11 cellular contexts compared by ENCODE assay signal in genomic region chr1:25971044-25971881, GRCh38. TPM values are rescaled to one million over a fixed set of nuclear protein-coding genes. Genes with fewer than 3 reads are reported as not detected.
DNase-seq lines count a peak whose midpoint lies in the region; ATAC-seq and TF ChIP-seq lines count a peak whose summit lies in the region.
"Had no signal": no experiment of that assay in that cellular context is flagged by ENCODE, and none has a peak within 500 bp of the region (broad histone marks: within the 10 kb centered on the region; RNA-seq: fewer than 3 reads in every experiment).

No MANE protein-coding gene starts in this region.

- H3K4me1 ChIP-seq in IMR-90 (ENCODE audit: control insufficient read depth, insufficient read depth, low read length) = no peaks in the 10 kb centered on the region
- no peaks in the 10 kb centered on the region for H3K4me1 ChIP-seq in thyroid gland

- H3K4me3 ChIP-seq in IMR-90 (ENCODE audit: insufficient read depth, low read depth, low read length) = no peak overlapping the region
- no peak overlapping the region for H3K4me3 ChIP-seq in thyroid gland (replicated peaks in 1 of 3)
- H3K4me3 ChIP-seq: GM23248, ovary had no signal

- H2AK5ac ChIP-seq in IMR-90 (ENCODE audit: low read depth, low read length) = no peak overlapping the region

- H3K27ac Mint-ChIP-seq in activated CD4-positive, alpha-beta memory T cell treated with anti-CD3 and anti-CD28 coated beads for 36 hours = peak overlapping the region; percentile 90
- H3K27ac Mint-ChIP-seq in memory B cell = peak overlapping the region; percentile 51
- no peak overlapping the region for H3K27ac Mint-ChIP-seq in MCF 10A (ENCODE audit: low read depth, unreplicated experiment)

- H2BK120ac ChIP-seq in IMR-90 (ENCODE audit: low read depth, low read length) = no peak overlapping the region

- H4K20me1 ChIP-seq in IMR-90 (ENCODE audit: insufficient read depth, low read length) = no peaks in the 10 kb centered on the region

- H3K9me3 Mint-ChIP-seq in activated CD4-positive, alpha-beta memory T cell treated with anti-CD3 and anti-CD28 coated beads for 36 hours = no peaks in the 10 kb centered on the region
- H3K9me3 Mint-ChIP-seq in memory B cell (no peaks in the 10 kb centered on the region), MCF 10A (ENCODE audit: unreplicated experiment) (no peaks in the 10 kb centered on the region)

- dilution Hi-C loops in IMR-90 (cut with HindIII; ENCODE audit: low sequenced_read_pairs, unreplicated experiment) = no loop called here

- H3K27ac ChIP-seq in IMR-90 (ENCODE audit: insufficient read depth, low read length) = no peak overlapping the region
- no peak overlapping the region for H3K27ac ChIP-seq in thyroid gland
- H3K27ac ChIP-seq: GM23248, ovary had no signal

- H3K36me3 ChIP-seq in IMR-90 (ENCODE audit: control insufficient read depth, insufficient read depth, low read length) (peaks cover 32% of the 10 kb centered on the region), thyroid gland (peaks cover 29 to 46% of the 10 kb centered on the region in 2 donors)
- H3K36me3 ChIP-seq: ovary had no signal

- no peaks in the 10 kb centered on the region for H3K9me3 ChIP-seq in IMR-90 (ENCODE audit: control insufficient read depth, insufficient read depth, low read length)
- no peaks in the 10 kb centered on the region for H3K9me3 ChIP-seq in thyroid gland
- H3K9me3 ChIP-seq: ovary had no signal

- peaks cover 25% of the 10 kb centered on the region for H3K36me3 Mint-ChIP-seq in activated CD4-positive, alpha-beta memory T cell treated with anti-CD3 and anti-CD28 coated beads for 36 hours
- peaks cover 36% of the 10 kb centered on the region for H3K36me3 Mint-ChIP-seq in memory B cell
- peaks cover 61% of the 10 kb centered on the region for H3K36me3 Mint-ChIP-seq in MCF 10A (ENCODE audit: insufficient read depth, unreplicated experiment)

- CTCF ChIA-PET in IMR-90 (lab: Yijun Ruan, JAX) = interaction anchor here (0.6 kb wide), 1 partner anchor 147 kb away, joined by 6 read pairs; no protein-coding TSS in a partner anchor
- CTCF ChIA-PET in activated CD4-positive, alpha-beta memory T cell treated with anti-CD3 and anti-CD28 coated beads for 36 hours (lab: Charles Lee) = interaction anchor here (0.8 to 1.3 kb wide), 3 partner anchors 65 to 422 kb away, joined by 3 to 8 read pairs (median 3); no protein-coding TSS in a partner anchor
- CTCF ChIA-PET in MCF 10A (lab: Yijun Ruan, JAX) = interaction anchor here (0.6 to 1.1 kb wide), 3 partner anchors 58 to 176 kb away, joined by 3 to 4 read pairs (median 3); no protein-coding TSS in a partner anchor

- peak overlapping the region; percentile 4 for H3K4me3 Mint-ChIP-seq in activated CD4-positive, alpha-beta memory T cell treated with anti-CD3 and anti-CD28 coated beads for 36 hours
- H3K4me3 Mint-ChIP-seq in memory B cell (peak overlapping the region; percentile 27), MCF 10A (ENCODE audit: unreplicated experiment) (no peak overlapping the region)

- no peak overlapping the region for H4K91ac ChIP-seq in IMR-90 (ENCODE audit: insufficient read depth, low read depth, low read length)

- TF ChIP-seq RAD21 in IMR-90 (IDR thresholded peaks at IDR 0.05; ENCODE audit: low read length) = no peak

- no peak overlapping the region for H2AK9ac ChIP-seq in IMR-90 (replicated peaks; ENCODE audit: low read depth, low read length, poor library complexity)

- H2BK15ac ChIP-seq in IMR-90 (ENCODE audit: low read depth, low read length) = no peak overlapping the region

- 0 out of 2 replicates have a peak, but pooled peaks cover 2% of the 10 kb centered on the region for H3K9me1 ChIP-seq in IMR-90 (ENCODE audit: insufficient read depth, low read length)

- no peak overlapping the region for H3K56ac ChIP-seq in IMR-90 (ENCODE audit: extremely low read depth, insufficient read depth, low read length)

- DNase-seq in GM10266 (ENCODE audit: extremely low spot score) (peak; percentile 34), IMR-90 (peak; percentile 6), memory B cell (ENCODE audit: low spot score in 2 of 2) (peak in 1 of 2 donors; percentile 21), thyroid gland (no peak), NCI-H2196 treated with DMSO at 0.1 percent for 48 hours (lab: John Stamatoyannopoulos, UW; ENCODE audit: unreplicated experiment) (no peak), MCF 10A (ENCODE audit: unreplicated experiment) (no peak)
- peak; percentile 29 for DNase-seq in activated CD4-positive, alpha-beta memory T cell treated with anti-CD3 and anti-CD28 coated beads for 36 hours
- DNase-seq: GM23248, ovary, SHP77 had no signal

- no peak overlapping the region for H2BK5ac ChIP-seq in IMR-90 (ENCODE audit: low read depth, low read length, poor library complexity, severe bottlenecking)

- TF ChIP-seq POLR2A in IMR-90 (IDR thresholded peaks at IDR 0.05; ENCODE audit: low read depth, low read length) (no peak), thyroid gland (IDR thresholded peaks at IDR 0.05) (no peak)

- H3K79me1 ChIP-seq in IMR-90 (ENCODE audit: low read depth in 1 of 2, low read length in 2 of 2) = no peaks in the 10 kb centered on the region

- no peak overlapping the region for H2AFZ ChIP-seq in IMR-90 (replicated peaks; ENCODE audit: low read length, poor library complexity)
- H2AFZ ChIP-seq: GM23248 had no signal

- no peak for TF ChIP-seq CTCF in GM10266 (IDR thresholded peaks at IDR 0.05; ENCODE audit: control insufficient read depth, insufficient read depth, low read depth, missing control alignments)
- TF ChIP-seq CTCF in IMR-90 (conservative IDR thresholded peaks at IDR 0.05; ENCODE audit: low read depth, low read length) = no peak
- TF ChIP-seq CTCF in thyroid gland (IDR thresholded peaks at IDR 0.05) = no peak
- TF ChIP-seq CTCF in MCF 10A (IDR thresholded peaks at IDR 0.05; ENCODE audit: unreplicated experiment) = no peak

- intact Hi-C loops in IMR-90 (cut with micrococcal nuclease) = no loop called here
- intact Hi-C loops in activated CD4-positive, alpha-beta memory T cell treated with anti-CD3 and anti-CD28 coated beads for 36 hours (cut with micrococcal nuclease) = loop anchor here (1.0 kb wide), 1 partner anchor 27 kb away; the partner anchor contains the start of gene PAFAH2
- intact Hi-C loops in thyroid gland (cut with DNase I) = no loop called here
- intact Hi-C loops in MCF 10A (cut with micrococcal nuclease) = no loop called here

- ATAC-seq in IMR-90 (ENCODE audit: low read depth) (no peak), memory B cell (ENCODE audit: low read depth) (peak; percentile 91), HG02981 (IDR thresholded peaks at IDR 0.05; ENCODE audit: unreplicated experiment) (no peak)

- BruUV-seq in IMR-90 (replicated peaks; lab: Mats Ljungman, UMichigan) (no TSS peak), MCF 10A (replicated peaks; lab: Mats Ljungman, UMichigan) (no TSS peak)

- H2BK20ac ChIP-seq in IMR-90 (ENCODE audit: low read depth, low read length) = no peak overlapping the region

- POLR2A ChIA-PET in IMR-90 (lab: Charles Lee; ENCODE audit: unreplicated experiment) (no interaction called here), MCF 10A (lab: Yijun Ruan, JAX) (interaction anchor here (0.7 kb wide), 1 partner anchor 47 kb away, joined by 3 read pairs; no protein-coding TSS in a partner anchor)
- POLR2A ChIA-PET in activated CD4-positive, alpha-beta memory T cell treated with anti-CD3 and anti-CD28 coated beads for 36 hours (lab: Charles Lee) = interaction anchor here (0.6 to 1.4 kb wide), 3 partner anchors 16 to 58 kb away, joined by 3 to 9 read pairs (median 3); partner anchors contain the start of gene PAFAH2

- H3K4ac ChIP-seq in IMR-90 (ENCODE audit: low read depth, low read length) = no peak overlapping the region

- no peak overlapping the region for H3K4me2 ChIP-seq in IMR-90 (ENCODE audit: low read depth, low read length)

- no peak overlapping the region for H3K18ac ChIP-seq in IMR-90 (ENCODE audit: low read depth, low read length)

- 0 out of 2 replicates have a peak overlapping the region, but pooled peaks have one; percentile 41 for H3K14ac ChIP-seq in IMR-90 (replicated peaks; ENCODE audit: low read depth, low read length)

- H4K8ac ChIP-seq in IMR-90 (ENCODE audit: low read depth in 2 of 2, low read length in 2 of 2) = no peak overlapping the region

- H4K5ac ChIP-seq in IMR-90 (ENCODE audit: low read depth, low read length) = no peak overlapping the region

- H3K27me3 ChIP-seq in IMR-90 (ENCODE audit: control insufficient read depth, insufficient read depth, low read length) (no peaks in the 10 kb centered on the region), thyroid gland (no peaks in the 10 kb centered on the region)
- H3K27me3 ChIP-seq: ovary had no signal

- H3K9ac ChIP-seq in IMR-90 (ENCODE audit: low read depth, low read length) = no peak overlapping the region
- H3K9ac ChIP-seq: GM23248 had no signal

- H3K23ac ChIP-seq in IMR-90 (ENCODE audit: low read depth, low read length) = no peak overlapping the region

- WGBS in IMR-90 (ENCODE audit: extremely low coverage in 2 of 2, insufficient read length in 1 of 2), 2 experiments = 50% methylated on average over 2 of the region's 8 CpGs; no CpG with 5 or more reads in 1 of the 2 experiments
- WGBS in thyroid gland, 2 donors = 85 to 89% methylated on average over 8 of the region's 8 CpGs

- in situ Hi-C loops in IMR-90 (cut with MboI; ENCODE audit: low sequenced_read_pairs) = no loop called here

- peaks cover 22% of the 10 kb centered on the region for H3K4me1 Mint-ChIP-seq in activated CD4-positive, alpha-beta memory T cell treated with anti-CD3 and anti-CD28 coated beads for 36 hours (ENCODE audit: low read depth)
- peaks cover 19% of the 10 kb centered on the region for H3K4me1 Mint-ChIP-seq in memory B cell
- H3K4me1 Mint-ChIP-seq in MCF 10A (ENCODE audit: insufficient read depth, unreplicated experiment) = no peaks in the 10 kb centered on the region

- H3K27me3 Mint-ChIP-seq in activated CD4-positive, alpha-beta memory T cell treated with anti-CD3 and anti-CD28 coated beads for 36 hours = no peaks in the 10 kb centered on the region
- H3K27me3 Mint-ChIP-seq in memory B cell (no peaks in the 10 kb centered on the region), MCF 10A (ENCODE audit: insufficient read depth, unreplicated experiment) (no peaks in the 10 kb centered on the region)

RNA-seq across cellular contexts. Expression of gene PAFAH2, which starts 26.6 kb away (rescaled TPM):
- total RNA-seq in IMR-90 (2012; rRNA removed) (11.9 and 12.2 TPM in 2 replicates), thyroid gland (10 to 100 TPM; 22.5 to 35.4 (median 30.7) TPM), MCF 10A (2022) (12.8 and 22.3 TPM in 2 replicates)
- polyA plus RNA-seq in IMR-90 (2012; rRNA removed) = 7.2 and 8.3 TPM in 2 replicates
- polyA plus RNA-seq in IMR-90 (2012; cell fraction: cytosol; rRNA removed) = 3.8 and 6.6 TPM in 2 replicates
- 5.5 and 9.9 TPM in 2 replicates for polyA plus RNA-seq in IMR-90 (2012; cell fraction: nucleus; rRNA removed; ENCODE audit: low replicate concordance)
- 1 to 10 TPM; 5.9 to 7.3 TPM for total RNA-seq in activated CD4-positive, alpha-beta memory T cell treated with anti-CD3 and anti-CD28 coated beads for 36 hours

RNA-seq across cellular contexts. Expression of gene EXTL1, which starts 50.3 kb away (rescaled TPM):
- total RNA-seq in IMR-90 (2012; rRNA removed) (0.56 and 0.90 TPM in 2 replicates), thyroid gland (1 to 10 TPM in 1 of 4 donors, under 1 TPM in 1, not detected in 2; 0.13 to 1.2 TPM), MCF 10A (2022) (not detected in 2 replicates)
- polyA plus RNA-seq in IMR-90 (2012; rRNA removed) = 5.2 and 6.1 TPM in 2 replicates
- 3.2 and 4.9 TPM in 2 replicates for polyA plus RNA-seq in IMR-90 (2012; cell fraction: cytosol; rRNA removed)
- 13.9 and 32.7 TPM in 2 replicates for polyA plus RNA-seq in IMR-90 (2012; cell fraction: nucleus; rRNA removed; ENCODE audit: low replicate concordance)
- total RNA-seq in activated CD4-positive, alpha-beta memory T cell treated with anti-CD3 and anti-CD28 coated beads for 36 hours = not detected

Comparison
In these comparisons a context has a peak if more than half of its experiments do, and no peak if none do; other contexts are left out.
1. DNase-seq: peak in GM10266 (single experiment), IMR-90 (single experiment) and activated CD4-positive, alpha-beta memory T cell treated with anti-CD3 and anti-CD28 coated beads for 36 hours (single experiment); none in thyroid gland (0 of 2), NCI-H2196 treated with DMSO at 0.1 percent for 48 hours (single experiment) and MCF 10A (single experiment).